Comparison of ENCODE assay signal across 4 cellular contexts in genomic region chr17:61388561-61389356, GRCh38.
TF ChIP-seq lines count a peak whose summit lies in the region.

No MANE protein-coding gene starts in this region.

TF ChIP-seq in SK-N-SH, 30 proteins besides CTCF, POLR2A, EP300 and RAD21 (continued from another document):
- no peak for TF ChIP-seq FOSL2 (IDR thresholded peaks at IDR 0.05; ENCODE audit: borderline replicate concordance, low read depth)

TF ChIP-seq in SK-N-SH treated with all-trans-retinoic acid at 6 μM for 48 hours, 23 proteins besides CTCF, POLR2A, EP300 and RAD21 (continued from another document):
- TF ChIP-seq RARB (CRISPR knock-in tag; IDR thresholded peaks at IDR 0.05) (no peak), TOX (CRISPR knock-in tag; IDR thresholded peaks at IDR 0.05; ENCODE audit: borderline replicate concordance) (no peak), CSRNP3 (CRISPR knock-in tag; IDR thresholded peaks at IDR 0.05) (no peak), ISL1 (CRISPR knock-in tag; IDR thresholded peaks at IDR 0.05) (no peak), TSHZ2 (CRISPR knock-in tag; IDR thresholded peaks at IDR 0.05) (no peak), ZFP3 (CRISPR knock-in tag; IDR thresholded peaks at IDR 0.05) (no peak), GLIS3 (CRISPR knock-in tag; IDR thresholded peaks at IDR 0.05) (no peak), ZFP30 (CRISPR knock-in tag; IDR thresholded peaks at IDR 0.05) (no peak), POU6F1 (CRISPR knock-in tag; IDR thresholded peaks at IDR 0.05; ENCODE audit: borderline replicate concordance, low read depth) (no peak), ESRRG (CRISPR knock-in tag; IDR thresholded peaks at IDR 0.05) (no peak), BACH2 (CRISPR knock-in tag; IDR thresholded peaks at IDR 0.05; ENCODE audit: borderline replicate concordance) (no peak)
TF ChIP-seq in SK-N-SH treated with all-trans-retinoic acid at 6 μM for 48 hours: peak in this region for 0.

TF ChIP-seq in HEK293, 187 proteins besides CTCF, POLR2A, EP300 and RAD21 (continued from another document):
- no peak for TF ChIP-seq ZNF280D (tag by site-specific recombination; IDR thresholded peaks at IDR 0.05)
- 0 out of 2 replicates have a peak, but pooled peaks have one; percentile 11 for TF ChIP-seq ZFHX2 (tag by site-specific recombination; conservative IDR thresholded peaks at IDR 0.05)

TF ChIP-seq in GM12878, 131 proteins besides CTCF, POLR2A, EP300 and RAD21 (continued from another document):
- TF ChIP-seq E4F1 (IDR thresholded peaks at IDR 0.05; ENCODE audit: borderline replicate concordance, partially characterized antibody) = no peak
